9 cellular contexts compared by ENCODE assay signal in the genomic region with DNA sequence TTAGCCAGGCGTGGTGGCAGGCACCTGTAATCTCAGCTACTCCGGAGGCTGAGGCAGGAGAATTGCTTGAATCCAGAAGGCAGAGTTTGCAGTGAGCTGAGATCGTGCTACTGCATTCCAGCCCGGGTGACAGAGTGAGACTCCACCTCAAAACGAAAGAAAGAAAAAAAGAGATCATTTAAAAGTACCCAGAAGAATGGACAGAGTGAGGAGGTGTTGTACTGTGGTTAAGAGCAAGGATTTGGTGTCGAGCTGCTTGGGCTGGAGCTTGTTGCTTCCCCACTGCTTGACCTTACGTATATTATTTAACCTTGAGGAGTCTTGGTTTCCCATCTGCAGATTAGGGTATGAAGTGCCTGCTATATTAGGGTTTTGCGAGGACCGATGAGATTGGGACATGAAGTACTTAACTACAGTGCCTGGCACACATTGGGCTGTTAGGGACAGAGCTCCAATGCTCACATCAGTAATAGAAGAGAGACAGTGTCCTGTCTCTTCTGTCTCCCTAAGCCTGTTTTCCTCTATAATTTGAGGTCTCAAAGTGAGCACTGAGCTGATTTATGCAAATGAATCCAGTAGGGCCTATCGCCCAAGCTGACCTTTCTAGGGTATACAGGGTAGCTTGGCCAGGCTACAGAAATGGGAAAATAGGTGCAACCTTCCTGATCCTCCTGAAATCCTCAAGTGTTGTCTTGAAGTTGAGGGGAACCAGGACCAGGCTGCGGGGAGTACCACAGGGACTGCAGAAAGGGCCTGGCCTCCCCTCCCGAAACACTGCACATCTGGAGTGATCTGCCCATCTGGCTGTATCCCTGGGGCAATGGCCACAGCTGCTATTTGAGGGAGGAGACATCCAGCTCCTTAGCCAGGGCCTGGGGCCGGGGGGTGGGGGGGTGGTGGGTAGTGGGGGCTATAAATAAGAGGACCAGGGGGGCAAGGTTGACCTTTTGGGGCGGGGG. TPM values are rescaled to one million over a fixed set of nuclear protein-coding genes. Genes with fewer than 3 reads are reported as not detected.
A peak's percentile ranks its signal among the peaks of the same experiment; 100 is the strongest.
DNase-seq lines count a peak whose midpoint lies in the region; ATAC-seq and TF ChIP-seq lines count a peak whose summit lies in the region.
"Had no signal": no experiment of that assay in that cellular context is flagged by ENCODE, and none has a peak within 500 bp of the region (broad histone marks: within the 10 kb centered on the region; RNA-seq: fewer than 3 reads in every experiment).

No MANE protein-coding gene starts in this region.

- H3K36me3 ChIP-seq in aorta (ENCODE audit: control insufficient read depth in 1 of 2, insufficient read depth in 2 of 2, low read length in 1 of 2) = no peaks in the 10 kb centered on the region

- peak in 1 of 2 donors; percentile 63 for ATAC-seq in natural killer cell treated with Interleukin-12 subunit alpha and Interleukin-12 subunit beta and Interleukin-15 and Interleukin-18, amount 100 ng/mL, for 72 hours
- ATAC-seq in natural killer cell (no peak), aorta (ENCODE audit: low FRiP score) (peak; percentile 6), HG03135 (IDR thresholded peaks at IDR 0.05; ENCODE audit: unreplicated experiment) (no peak)
- ATAC-seq in effector memory CD8-positive, alpha-beta T cell (replicated peaks) = no peak

- H3K9me3 Mint-ChIP-seq in natural killer cell treated with Interleukin-12 subunit alpha and Interleukin-12 subunit beta and Interleukin-15 and Interleukin-18, amount 100 ng/mL, for 72 hours = no peaks in the 10 kb centered on the region
- H3K9me3 Mint-ChIP-seq in natural killer cell = no peaks in the 10 kb centered on the region
- no peaks in the 10 kb centered on the region for H3K9me3 Mint-ChIP-seq in effector memory CD8-positive, alpha-beta T cell
- no peaks in the 10 kb centered on the region for H3K9me3 Mint-ChIP-seq in neural crest cell

- peaks cover 41 to 53% of the 10 kb centered on the region in 2 donors for H3K4me1 Mint-ChIP-seq in natural killer cell treated with Interleukin-12 subunit alpha and Interleukin-12 subunit beta and Interleukin-15 and Interleukin-18, amount 100 ng/mL, for 72 hours (ENCODE audit: low read depth in 2 of 2)
- H3K4me1 Mint-ChIP-seq in natural killer cell (peaks cover 22 to 35% of the 10 kb centered on the region in 2 donors), neural crest cell (peaks cover 37% of the 10 kb centered on the region)
- peaks cover 38 to 43% of the 10 kb centered on the region in 2 donors for H3K4me1 Mint-ChIP-seq in effector memory CD8-positive, alpha-beta T cell (ENCODE audit: low read depth in 2 of 2)

- H3K27me3 ChIP-seq in aorta (ENCODE audit: control insufficient read depth in 1 of 2, insufficient read depth in 2 of 2, low read length in 1 of 2) = no peaks in the 10 kb centered on the region

- 50 to 53% methylated on average over 13 to 14 of the region's 14 CpGs for WGBS in aorta, 2 donors

- peak overlapping the region; percentile 24 for H3K4me3 Mint-ChIP-seq in natural killer cell treated with Interleukin-12 subunit alpha and Interleukin-12 subunit beta and Interleukin-15 and Interleukin-18, amount 100 ng/mL, for 72 hours
- H3K4me3 Mint-ChIP-seq in natural killer cell (no peak overlapping the region), neural crest cell (peak overlapping the region; percentile 54)
- peak overlapping the region in 1 of 2 donors; percentile 10 for H3K4me3 Mint-ChIP-seq in effector memory CD8-positive, alpha-beta T cell

- H3K4me3 ChIP-seq in aorta (ENCODE audit: low read length in 2 of 2) = no peak overlapping the region

- no peak for TF ChIP-seq CTCF in natural killer cell (IDR thresholded peaks at IDR 0.05)
- no peak for TF ChIP-seq CTCF in neural crest cell (conservative IDR thresholded peaks at IDR 0.05)

- peaks cover 0 to 4% of the 10 kb centered on the region in 2 donors for H3K4me1 ChIP-seq in aorta (ENCODE audit: control insufficient read depth in 1 of 2, insufficient read depth in 2 of 2, low read length in 2 of 2)

- H3K27ac ChIP-seq in aorta (ENCODE audit: low read depth in 1 of 2, low read length in 2 of 2) = peak overlapping the region; percentile 62 to 87

- no peaks in the 10 kb centered on the region for H3K36me3 Mint-ChIP-seq in natural killer cell treated with Interleukin-12 subunit alpha and Interleukin-12 subunit beta and Interleukin-15 and Interleukin-18, amount 100 ng/mL, for 72 hours
- H3K36me3 Mint-ChIP-seq in natural killer cell (no peaks in the 10 kb centered on the region), neural crest cell (ENCODE audit: low read depth) (no peaks in the 10 kb centered on the region)
- peaks cover 14% of the 10 kb centered on the region for H3K36me3 Mint-ChIP-seq in effector memory CD8-positive, alpha-beta T cell (ENCODE audit: insufficient read depth)

- no peaks in the 10 kb centered on the region for H3K27me3 Mint-ChIP-seq in natural killer cell treated with Interleukin-12 subunit alpha and Interleukin-12 subunit beta and Interleukin-15 and Interleukin-18, amount 100 ng/mL, for 72 hours
- H3K27me3 Mint-ChIP-seq in natural killer cell (ENCODE audit: low read depth in 2 of 2) = no peaks in the 10 kb centered on the region
- H3K27me3 Mint-ChIP-seq in effector memory CD8-positive, alpha-beta T cell = no peaks in the 10 kb centered on the region
- no peaks in the 10 kb centered on the region for H3K27me3 Mint-ChIP-seq in neural crest cell (ENCODE audit: low read depth)

- H3K27ac Mint-ChIP-seq in natural killer cell treated with Interleukin-12 subunit alpha and Interleukin-12 subunit beta and Interleukin-15 and Interleukin-18, amount 100 ng/mL, for 72 hours = peak overlapping the region in 1 of 2 donors; percentile 58
- H3K27ac Mint-ChIP-seq in natural killer cell (no peak overlapping the region), neural crest cell (ENCODE audit: unreplicated experiment) (peak overlapping the region; percentile 66)
- peak overlapping the region; percentile 16 to 17 for H3K27ac Mint-ChIP-seq in effector memory CD8-positive, alpha-beta T cell

- no peaks in the 10 kb centered on the region for H3K9me3 ChIP-seq in aorta (ENCODE audit: control insufficient read depth, low read length)

- intact Hi-C loops in natural killer cell (cut with micrococcal nuclease) (no loop called here), aorta (cut with DNase I) (no loop called here)

- no peak for DNase-seq in natural killer cell treated with Interleukin-12 subunit alpha and Interleukin-12 subunit beta and Interleukin-15 and Interleukin-18, amount 100 ng/mL, for 72 hours (ENCODE audit: low spot score)
- no peak for DNase-seq in natural killer cell
- no peak for DNase-seq in effector memory CD8-positive, alpha-beta T cell
- DNase-seq in neural crest cell (ENCODE audit: low read depth, low spot score) = no peak
- peak in 1 of 2 donors; percentile 17 for DNase-seq in aorta
- DNase-seq in nucleus accumbens (lab: John Stamatoyannopoulos, UW) = no peak
- DNase-seq in NCI-H1417 (lab: John Stamatoyannopoulos, UW) = no peak
- DNase-seq: activated gamma-delta T cell treated with Interleukin-2 at 50 U/mL for 16 hours had no signal

RNA-seq across cellular contexts. Expression of a gene that starts 8.6 kb away (rescaled TPM):
- 100 to 1,000 TPM; 127 to 176 TPM for total RNA-seq in natural killer cell treated with Interleukin-12 subunit alpha and Interleukin-12 subunit beta and Interleukin-15 and Interleukin-18, amount 100 ng/mL, for 72 hours
- 100 to 1,000 TPM; 141 to 235 (median 147) TPM for total RNA-seq in natural killer cell
- 76.0 and 76.6 TPM in 2 replicates for total RNA-seq in neural crest cell
- 100 to 1,000 TPM; 144 to 192 TPM for total RNA-seq in aorta
- 10 to 100 TPM; 17.0 to 93.4 TPM for polyA plus RNA-seq in aorta

RNA-seq across cellular contexts. Expression of a gene that starts 55.2 kb away (rescaled TPM):
- 1 to 10 TPM; 5.1 to 9.8 TPM for total RNA-seq in natural killer cell treated with Interleukin-12 subunit alpha and Interleukin-12 subunit beta and Interleukin-15 and Interleukin-18, amount 100 ng/mL, for 72 hours
- total RNA-seq in natural killer cell = 1 to 10 TPM; 2.0 to 4.4 (median 3.4) TPM
- total RNA-seq in neural crest cell = 11.6 and 13.0 TPM in 2 replicates
- total RNA-seq in aorta = 10 to 100 TPM; 35.7 to 51.3 TPM
- polyA plus RNA-seq in aorta = 10 to 100 TPM; 19.7 to 33.6 TPM

Comparison
In these comparisons a context has a peak if more than half of its experiments do, and no peak if none do; other contexts are left out.
1. H3K27ac Mint-ChIP-seq: peak in effector memory CD8-positive, alpha-beta T cell (2 of 2) and neural crest cell (single experiment); none in natural killer cell (0 of 2).